ENCODE assay signal across 12 cellular contexts in genomic region chr2:230658577-230658876, GRCh38. TPM values are rescaled to one million over a fixed set of nuclear protein-coding genes. Genes with fewer than 3 reads are reported as not detected.
DNase-seq lines count a peak whose midpoint lies in the region; ATAC-seq and TF ChIP-seq lines count a peak whose summit lies in the region.
"Had no signal": no experiment of that assay in that cellular context is flagged by ENCODE, and none has a peak within 500 bp of the region (broad histone marks: within the 10 kb centered on the region; RNA-seq: fewer than 3 reads in every experiment).

No MANE protein-coding gene starts in this region.

- ATAC-seq in GM21529 (IDR thresholded peaks at IDR 0.05; ENCODE audit: unreplicated experiment) (peak; percentile 0), gastroesophageal sphincter (no peak)
- no peak for ATAC-seq in natural killer cell treated with Interleukin-12 subunit alpha and Interleukin-12 subunit beta and Interleukin-15 and Interleukin-18, amount 100 ng/mL, for 72 hours
- ATAC-seq: left colon, SK-N-SH treated with all-trans-retinoic acid at 6 μM for 48 hours had no signal

- intact Hi-C loops in activated CD4-positive, alpha-beta memory T cell treated with anti-CD3 and anti-CD28 coated beads for 36 hours (cut with micrococcal nuclease): loop anchor here (2.0 to 10.0 kb wide), 7 partner anchors 56 to 456 kb away; partner anchors contain the start of genes PSMD1, SP140 and SP140L
- intact Hi-C loops in ovary (cut with DNase I): no loop called here
- intact Hi-C loops in head of caudate nucleus (cut with DNase I): no loop called here

- TF ChIP-seq EP300 in ovary (IDR thresholded peaks at IDR 0.05): no peak
- no peak for TF ChIP-seq EP300 in gastroesophageal sphincter (IDR thresholded peaks at IDR 0.05)

- CTCF ChIA-PET in activated CD4-positive, alpha-beta memory T cell treated with anti-CD3 and anti-CD28 coated beads for 36 hours (lab: Charles Lee): interaction anchor here (0.9 to 5.0 kb wide), 5 partner anchors 10 to 498 kb away, joined by 5 to 29 read pairs (median 7); no protein-coding TSS in a partner anchor

- H3K27ac ChIP-seq in ovary: no peak overlapping the region
- H3K27ac ChIP-seq in gastroesophageal sphincter: no peak overlapping the region

- H3K36me3 ChIP-seq in ovary (no peaks in the 10 kb centered on the region), gastroesophageal sphincter (no peaks in the 10 kb centered on the region)

- H3K9me3 Mint-ChIP-seq in activated CD4-positive, alpha-beta memory T cell treated with anti-CD3 and anti-CD28 coated beads for 36 hours: no peaks in the 10 kb centered on the region
- H3K9me3 Mint-ChIP-seq in natural killer cell treated with Interleukin-12 subunit alpha and Interleukin-12 subunit beta and Interleukin-15 and Interleukin-18, amount 100 ng/mL, for 72 hours: no peaks in the 10 kb centered on the region

- peaks cover 17% of the 10 kb centered on the region for H3K36me3 Mint-ChIP-seq in activated CD4-positive, alpha-beta memory T cell treated with anti-CD3 and anti-CD28 coated beads for 36 hours
- no peaks in the 10 kb centered on the region for H3K36me3 Mint-ChIP-seq in natural killer cell treated with Interleukin-12 subunit alpha and Interleukin-12 subunit beta and Interleukin-15 and Interleukin-18, amount 100 ng/mL, for 72 hours

- H3K4me3 Mint-ChIP-seq in activated CD4-positive, alpha-beta memory T cell treated with anti-CD3 and anti-CD28 coated beads for 36 hours: peak overlapping the region; percentile 88
- H3K4me3 Mint-ChIP-seq in natural killer cell treated with Interleukin-12 subunit alpha and Interleukin-12 subunit beta and Interleukin-15 and Interleukin-18, amount 100 ng/mL, for 72 hours: peak overlapping the region; percentile 90

- WGBS in ovary, 3 donors: 75 to 91% (median 82%) methylated on average over 1 of the region's 1 CpG
- WGBS in gastroesophageal sphincter (ENCODE audit: low coverage in 1 of 2), 2 donors: no CpG with 5 or more reads among the region's 1 CpG

- no peaks in the 10 kb centered on the region for H3K9me3 ChIP-seq in ovary
- no peaks in the 10 kb centered on the region for H3K9me3 ChIP-seq in gastroesophageal sphincter
- H3K9me3 ChIP-seq: Caco-2 had no signal

- POLR2A ChIA-PET in activated CD4-positive, alpha-beta memory T cell treated with anti-CD3 and anti-CD28 coated beads for 36 hours (lab: Charles Lee): interaction anchor here (1.5 to 6.9 kb wide), 5 partner anchors 10 to 87 kb away, joined by 4 to 78 read pairs (median 22); partner anchors contain the start of gene CAB39

- no peak for DNase-seq in activated CD4-positive, alpha-beta memory T cell treated with anti-CD3 and anti-CD28 coated beads for 36 hours
- DNase-seq in natural killer cell treated with Interleukin-12 subunit alpha and Interleukin-12 subunit beta and Interleukin-15 and Interleukin-18, amount 100 ng/mL, for 72 hours (ENCODE audit: low spot score): no peak
- no peak for DNase-seq in ovary
- DNase-seq in head of caudate nucleus: no peak
- DNase-seq: Caco-2; effector CD4-positive, alpha-beta T cell; left colon; NCI-H187 treated with DMSO at 0.1 percent for 48 hours had no signal

- peak overlapping the region; percentile 99 for H3K27ac Mint-ChIP-seq in activated CD4-positive, alpha-beta memory T cell treated with anti-CD3 and anti-CD28 coated beads for 36 hours
- peak overlapping the region; percentile 96 to 99 for H3K27ac Mint-ChIP-seq in natural killer cell treated with Interleukin-12 subunit alpha and Interleukin-12 subunit beta and Interleukin-15 and Interleukin-18, amount 100 ng/mL, for 72 hours

- H3K4me3 ChIP-seq in GM08714 (ENCODE audit: low read length) (peak overlapping the region; percentile 1; the same call in 1 of the 2 replicates), ovary (no peak overlapping the region), gastroesophageal sphincter (no peak overlapping the region)

- no peaks in the 10 kb centered on the region for H3K4me1 ChIP-seq in ovary (ENCODE audit: insufficient read depth)
- peaks cover 0 to 11% (median 0%) of the 10 kb centered on the region in 3 donors for H3K4me1 ChIP-seq in gastroesophageal sphincter
- H3K4me1 ChIP-seq: Caco-2 had no signal

- TF ChIP-seq POLR2A in ovary (IDR thresholded peaks at IDR 0.05) (no peak), gastroesophageal sphincter (IDR thresholded peaks at IDR 0.05) (no peak)

- no peak for TF ChIP-seq CTCF in ovary (IDR thresholded peaks at IDR 0.05)
- TF ChIP-seq CTCF in gastroesophageal sphincter (IDR thresholded peaks at IDR 0.05): no peak

- H3K27me3 ChIP-seq in ovary: no peaks in the 10 kb centered on the region
- no peaks in the 10 kb centered on the region for H3K27me3 ChIP-seq in gastroesophageal sphincter

- H3K4me1 Mint-ChIP-seq in activated CD4-positive, alpha-beta memory T cell treated with anti-CD3 and anti-CD28 coated beads for 36 hours (ENCODE audit: low read depth): peaks cover 84% of the 10 kb centered on the region
- peaks cover 63 to 74% of the 10 kb centered on the region in 2 donors for H3K4me1 Mint-ChIP-seq in natural killer cell treated with Interleukin-12 subunit alpha and Interleukin-12 subunit beta and Interleukin-15 and Interleukin-18, amount 100 ng/mL, for 72 hours (ENCODE audit: low read depth in 2 of 2)

- H3K27me3 Mint-ChIP-seq in activated CD4-positive, alpha-beta memory T cell treated with anti-CD3 and anti-CD28 coated beads for 36 hours: no peaks in the 10 kb centered on the region
- no peaks in the 10 kb centered on the region for H3K27me3 Mint-ChIP-seq in natural killer cell treated with Interleukin-12 subunit alpha and Interleukin-12 subunit beta and Interleukin-15 and Interleukin-18, amount 100 ng/mL, for 72 hours

RNA-seq across cellular contexts. Expression of gene CAB39, which starts 54.1 kb away (rescaled TPM):
- 100 to 1,000 TPM; 128 to 129 TPM for total RNA-seq in activated CD4-positive, alpha-beta memory T cell treated with anti-CD3 and anti-CD28 coated beads for 36 hours
- 100 to 1,000 TPM; 139 to 146 TPM for total RNA-seq in natural killer cell treated with Interleukin-12 subunit alpha and Interleukin-12 subunit beta and Interleukin-15 and Interleukin-18, amount 100 ng/mL, for 72 hours
- total RNA-seq in ovary (10 to 100 TPM; 39.6 to 64.4 (median 52.0) TPM), gastroesophageal sphincter (100 to 1,000 TPM in 3 of 4 donors, 10 to 100 TPM in 1; 88.5 to 115 (median 108) TPM)
- polyA plus RNA-seq in ovary: 10 to 100 TPM; 24.8 to 42.7 TPM
